In the genomic region with DNA sequence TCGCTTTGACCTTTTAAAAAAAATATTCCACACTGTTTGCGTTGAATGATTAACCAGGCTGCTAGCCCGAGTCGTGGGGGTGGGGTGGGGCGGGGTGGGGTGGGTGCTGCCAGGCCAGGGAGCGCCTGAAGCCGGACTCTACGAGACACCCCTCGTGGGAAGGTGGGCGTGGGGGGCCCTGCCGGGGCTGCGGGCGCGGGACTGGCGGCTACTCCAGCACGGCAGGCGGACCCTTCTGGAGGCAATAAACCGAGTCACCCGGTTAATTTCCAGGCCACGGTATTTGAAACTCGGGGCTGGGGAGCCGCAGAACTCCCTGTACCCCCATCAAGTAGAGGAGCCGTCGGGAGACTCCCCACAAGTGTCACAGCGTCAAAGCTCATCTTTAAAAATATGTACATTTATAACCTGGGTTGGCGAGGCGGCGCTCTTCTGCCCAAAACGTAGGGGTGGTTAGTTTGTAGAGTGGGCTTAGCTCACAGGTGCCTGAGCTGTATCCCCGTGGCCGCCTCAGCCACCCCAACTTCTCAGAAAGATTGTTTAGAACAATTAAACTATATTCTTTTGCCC, we compare ENCODE assay signal across 7 cellular contexts. TPM values are rescaled to one million over a fixed set of nuclear protein-coding genes. Genes with fewer than 3 reads are reported as not detected.
DNase-seq lines count a peak whose midpoint lies in the region; ATAC-seq and TF ChIP-seq lines count a peak whose summit lies in the region.

No MANE protein-coding gene starts in this region.

- H3K4me3 Mint-ChIP-seq in activated T-helper 1 cell treated with anti-CD3 and anti-CD28 coated beads, Interleukin-12 subunit alpha, Interleukin-12 subunit beta, Interleukin-2, Interleukin-4 antibody, amounts not matched to agents 30 ng/mL and 10 ng/mL and 1 ng/mL, durations not matched to agents 14 hours and 24 hours and 36 hours = peak overlapping the region; percentile 87

- no peaks in the 10 kb centered on the region for H3K27me3 Mint-ChIP-seq in activated T-helper 1 cell treated with anti-CD3 and anti-CD28 coated beads, Interleukin-12 subunit alpha, Interleukin-12 subunit beta, Interleukin-2, Interleukin-4 antibody, amounts not matched to agents 30 ng/mL and 10 ng/mL and 1 ng/mL, durations not matched to agents 14 hours and 24 hours and 36 hours (ENCODE audit: insufficient read depth)

- no peaks in the 10 kb centered on the region for H3K9me3 Mint-ChIP-seq in activated T-helper 1 cell treated with anti-CD3 and anti-CD28 coated beads, Interleukin-12 subunit alpha, Interleukin-12 subunit beta, Interleukin-2, Interleukin-4 antibody, amounts not matched to agents 30 ng/mL and 10 ng/mL and 1 ng/mL, durations not matched to agents 14 hours and 24 hours and 36 hours

- DNase-seq in NCI-H748 (lab: John Stamatoyannopoulos, UW; ENCODE audit: unreplicated experiment) (peak; percentile 24), foreskin fibroblast (peak in 1 of 2 donors; percentile 31), posterior vena cava (ENCODE audit: low spot score) (peak; percentile 83), foreskin melanocyte (no peak), NCI-H226 (no peak)
- DNase-seq in activated T-helper 1 cell treated with anti-CD3 and anti-CD28 coated beads, Interleukin-12 subunit alpha, Interleukin-12 subunit beta, Interleukin-2, Interleukin-4 antibody, amounts not matched to agents 30 ng/mL and 10 ng/mL and 1 ng/mL, durations not matched to agents 14 hours and 24 hours and 36 hours (ENCODE audit: low spot score) = peak; percentile 8

- intact Hi-C loops in activated T-helper 1 cell treated with anti-CD3 and anti-CD28 coated beads, Interleukin-12 subunit alpha, Interleukin-12 subunit beta, Interleukin-2, Interleukin-4 antibody, amounts not matched to agents 30 ng/mL and 10 ng/mL and 1 ng/mL, durations not matched to agents 14 hours and 24 hours and 36 hours (cut with micrococcal nuclease) = loop anchor here (1.0 to 5.0 kb wide), 7 partner anchors 108 to 1440 kb away; a partner anchor contains a TSS
- intact Hi-C loops in posterior vena cava (cut with DNase I) = loop anchor here in 1 of 2 donors (10.0 kb wide), 1 partner anchor 218 kb away; no protein-coding TSS in a partner anchor

- TF ChIP-seq CTCF in foreskin fibroblast (IDR thresholded peaks at IDR 0.05; ENCODE audit: low read depth, low read length) = no peak

- H3K27ac Mint-ChIP-seq in activated T-helper 1 cell treated with anti-CD3 and anti-CD28 coated beads, Interleukin-12 subunit alpha, Interleukin-12 subunit beta, Interleukin-2, Interleukin-4 antibody, amounts not matched to agents 30 ng/mL and 10 ng/mL and 1 ng/mL, durations not matched to agents 14 hours and 24 hours and 36 hours = peak overlapping the region; percentile 66

- H3K36me3 Mint-ChIP-seq in activated T-helper 1 cell treated with anti-CD3 and anti-CD28 coated beads, Interleukin-12 subunit alpha, Interleukin-12 subunit beta, Interleukin-2, Interleukin-4 antibody, amounts not matched to agents 30 ng/mL and 10 ng/mL and 1 ng/mL, durations not matched to agents 14 hours and 24 hours and 36 hours (ENCODE audit: low read depth) = peaks cover 9% of the 10 kb centered on the region

- peak overlapping the region; percentile 80 to 82 for H3K4me3 ChIP-seq in foreskin fibroblast (ENCODE audit: low read depth in 1 of 2, low read length in 2 of 2)

- H3K4me1 Mint-ChIP-seq in activated T-helper 1 cell treated with anti-CD3 and anti-CD28 coated beads, Interleukin-12 subunit alpha, Interleukin-12 subunit beta, Interleukin-2, Interleukin-4 antibody, amounts not matched to agents 30 ng/mL and 10 ng/mL and 1 ng/mL, durations not matched to agents 14 hours and 24 hours and 36 hours (ENCODE audit: low read depth) = peaks cover 50% of the 10 kb centered on the region

- peak; percentile 27 for ATAC-seq in GM18870 (IDR thresholded peaks at IDR 0.05; ENCODE audit: unreplicated experiment)

RNA-seq across cellular contexts. Expression of a gene that starts 1.2 kb away (rescaled TPM):
- 32.8 and 37.3 TPM in 2 replicates for total RNA-seq in activated T-helper 1 cell treated with anti-CD3 and anti-CD28 coated beads, Interleukin-12 subunit alpha, Interleukin-12 subunit beta, Interleukin-2, Interleukin-4 antibody, amounts not matched to agents 30 ng/mL and 10 ng/mL and 1 ng/mL, durations not matched to agents 14 hours and 24 hours and 36 hours
- total RNA-seq in posterior vena cava = 10 to 100 TPM; 12.5 to 16.2 TPM

Comparison
In these comparisons a context has a peak if more than half of its experiments do, and no peak if none do; other contexts are left out.
1. DNase-seq: peak in NCI-H748 (single experiment), activated T-helper 1 cell treated with anti-CD3 and anti-CD28 coated beads, Interleukin-12 subunit alpha, Interleukin-12 subunit beta, Interleukin-2, Interleukin-4 antibody, amounts not matched to agents 30 ng/mL and 10 ng/mL and 1 ng/mL, durations not matched to agents 14 hours and 24 hours and 36 hours (single experiment) and posterior vena cava (single experiment); none in foreskin melanocyte (single experiment) and NCI-H226 (single experiment).